ENCODE assay signal across 9 cellular contexts in the genomic region with DNA sequence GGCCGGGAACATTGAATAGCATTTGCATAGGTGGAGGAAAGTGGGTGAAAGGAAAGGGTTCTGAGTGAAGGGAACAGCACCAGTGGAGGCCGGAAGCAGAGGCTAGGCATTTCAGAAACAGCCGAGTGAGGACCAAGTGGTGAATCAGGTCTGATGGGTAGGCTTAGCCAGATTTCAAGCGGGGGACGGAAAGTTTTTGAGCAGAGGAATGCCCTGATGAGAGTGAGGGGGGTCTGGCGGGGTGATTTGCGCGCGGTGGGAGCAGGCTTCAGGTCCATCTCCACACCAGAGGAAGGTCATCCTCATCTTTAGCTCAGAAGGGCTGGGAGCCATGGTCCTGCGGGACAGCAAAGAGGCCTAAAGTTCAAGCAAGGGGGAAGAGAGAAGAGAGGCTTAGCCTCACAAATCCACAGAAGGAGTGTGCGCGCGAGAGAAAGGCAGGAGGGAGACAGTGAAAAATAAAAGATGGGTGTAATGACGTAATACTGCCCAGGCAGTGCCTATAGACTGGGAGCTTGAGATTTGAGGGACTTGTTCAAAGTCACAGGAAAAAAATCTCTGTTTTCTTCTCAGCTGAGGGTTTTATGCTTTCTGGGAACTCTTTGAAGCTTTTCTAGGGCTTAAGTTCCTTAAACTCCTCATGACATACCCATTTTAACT. TPM values are rescaled to one million over a fixed set of nuclear protein-coding genes. Genes with fewer than 3 reads are reported as not detected.
A peak's percentile ranks its signal among the peaks of the same experiment; 100 is the strongest.
DNase-seq lines count a peak whose midpoint lies in the region; ATAC-seq and TF ChIP-seq lines count a peak whose summit lies in the region.
"Had no signal": no experiment of that assay in that cellular context is flagged by ENCODE, and none has a peak within 500 bp of the region (broad histone marks: within the 10 kb centered on the region; RNA-seq: fewer than 3 reads in every experiment).

No MANE protein-coding gene starts in this region.

- no peak for TF ChIP-seq POLR2A in sigmoid colon (IDR thresholded peaks at IDR 0.05)

- DNase-seq in HFF-Myc (ENCODE audit: extremely low read depth, low read depth) (no peak), sigmoid colon (peak; percentile 73), left lobe of liver (ENCODE audit: low spot score) (no peak), SKM-1 treated with dmso at 0.1 percent for 144 hours (lab: John Stamatoyannopoulos, UW; ENCODE audit: unreplicated experiment) (no peak)
- no peak for DNase-seq in activated naive CD8-positive, alpha-beta T cell treated with anti-CD3 and anti-CD28 coated beads, Interleukin-2, amount 50 U/mL, for 24 hours
- DNase-seq: NCI-H446 treated with DMSO at 0.1 percent for 48 hours had no signal

- no peak for TF ChIP-seq CTCF in HFF-Myc (IDR thresholded peaks at IDR 0.05; ENCODE audit: low read depth, low read length, missing control alignments)
- TF ChIP-seq CTCF in sigmoid colon (IDR thresholded peaks at IDR 0.05), result no peak

- peak overlapping the region; percentile 30 for H3K4me3 Mint-ChIP-seq in activated naive CD8-positive, alpha-beta T cell treated with anti-CD3 and anti-CD28 coated beads, Interleukin-2, amount 50 U/mL, for 24 hours

- H3K27me3 ChIP-seq in iPS-20b (ENCODE audit: insufficient read depth, low read length) (peaks cover 31% of the 10 kb centered on the region), sigmoid colon (peaks cover 0 to 34% (median 21%) of the 10 kb centered on the region in 3 donors)

- ATAC-seq in activated naive CD8-positive, alpha-beta T cell treated with anti-CD3 and anti-CD28 coated beads, Interleukin-2, amount 50 U/mL, for 24 hours, result no peak
- ATAC-seq in left lobe of liver, result no peak
- no peak for ATAC-seq in GM18861 (IDR thresholded peaks at IDR 0.05; ENCODE audit: unreplicated experiment)
- ATAC-seq in GM21717 (IDR thresholded peaks at IDR 0.05; ENCODE audit: unreplicated experiment), result no peak

- H3K4me1 ChIP-seq in iPS-20b (ENCODE audit: insufficient read depth, low read length), result peaks cover 13% of the 10 kb centered on the region
- H3K4me1 ChIP-seq in sigmoid colon, result peaks cover 0 to 43% (median 31%) of the 10 kb centered on the region in 4 donors

- H3K9me3 ChIP-seq in iPS-20b (ENCODE audit: insufficient read depth, low read depth, low read length) (no peaks in the 10 kb centered on the region), sigmoid colon (no peaks in the 10 kb centered on the region)

- intact Hi-C loops in sigmoid colon (cut with DNase I), result no loop called here

- TF ChIP-seq EP300 in sigmoid colon (IDR thresholded peaks at IDR 0.05), result no peak

- H3K9ac ChIP-seq in iPS-20b (ENCODE audit: low read depth, low read length), result peak overlapping the region; percentile 61; the same call in 1 of the 2 replicates

- no peaks in the 10 kb centered on the region for H3K9me3 Mint-ChIP-seq in activated naive CD8-positive, alpha-beta T cell treated with anti-CD3 and anti-CD28 coated beads, Interleukin-2, amount 50 U/mL, for 24 hours

- H3K4me3 ChIP-seq in HFF-Myc (replicated peaks; ENCODE audit: low read depth, low read length) (peak overlapping the region; percentile 58), iPS-20b (ENCODE audit: low read length) (peak overlapping the region; percentile 74), sigmoid colon (peak overlapping the region; percentile 32 to 70 (median 56))

- no peaks in the 10 kb centered on the region for H3K36me3 Mint-ChIP-seq in activated naive CD8-positive, alpha-beta T cell treated with anti-CD3 and anti-CD28 coated beads, Interleukin-2, amount 50 U/mL, for 24 hours (ENCODE audit: low read depth)

- H3K36me3 ChIP-seq in iPS-20b (ENCODE audit: insufficient read depth, low read depth, low read length) (no peaks in the 10 kb centered on the region), sigmoid colon (no peaks in the 10 kb centered on the region)

- H3K27ac ChIP-seq in iPS-20b (ENCODE audit: low read length), result no peak overlapping the region
- peak overlapping the region; percentile 79 to 94 (median 83) for H3K27ac ChIP-seq in sigmoid colon

- H3K27me3 Mint-ChIP-seq in activated naive CD8-positive, alpha-beta T cell treated with anti-CD3 and anti-CD28 coated beads, Interleukin-2, amount 50 U/mL, for 24 hours, result peaks cover 63% of the 10 kb centered on the region

- no peak overlapping the region for H3K27ac Mint-ChIP-seq in activated naive CD8-positive, alpha-beta T cell treated with anti-CD3 and anti-CD28 coated beads, Interleukin-2, amount 50 U/mL, for 24 hours

- H3K4me1 Mint-ChIP-seq in activated naive CD8-positive, alpha-beta T cell treated with anti-CD3 and anti-CD28 coated beads, Interleukin-2, amount 50 U/mL, for 24 hours, result peaks cover 13% of the 10 kb centered on the region

- WGBS in sigmoid colon, 2 donors, result 60 to 82% methylated on average over 14 of the region's 14 CpGs

RNA-seq across cellular contexts. Expression of a gene that starts 1.0 kb away (rescaled TPM):
- total RNA-seq in sigmoid colon (10 to 100 TPM in 3 of 4 donors, 1 to 10 TPM in 1; 7.6 to 38.8 (median 13.6) TPM), left lobe of liver (2.5 TPM)
- polyA plus RNA-seq in sigmoid colon, result 10 to 100 TPM in 1 of 3 donors, 1 to 10 TPM in 2; 6.2 to 22.2 (median 7.2) TPM

RNA-seq across cellular contexts. Expression of a gene that starts 31.1 kb away (rescaled TPM):
- 10 to 100 TPM; 20.1 to 22.1 (median 20.8) TPM for total RNA-seq in sigmoid colon
- 10 to 100 TPM; 14.8 to 24.0 (median 15.6) TPM for polyA plus RNA-seq in sigmoid colon
- 11.7 TPM for total RNA-seq in left lobe of liver

RNA-seq across cellular contexts. Expression of a gene that starts 54.8 kb away (rescaled TPM):
- total RNA-seq in sigmoid colon (100 to 1,000 TPM; 170 to 377 (median 267) TPM), left lobe of liver (146 TPM)
- polyA plus RNA-seq in sigmoid colon, result 100 to 1,000 TPM; 397 to 979 (median 712) TPM
